ENCODE assay signal across 21 cellular contexts in genomic region chr5:157336423-157336744, GRCh38.
A peak's percentile ranks its signal among the peaks of the same experiment; 100 is the strongest.
DNase-seq lines count a peak whose midpoint lies in the region; ATAC-seq and TF ChIP-seq lines count a peak whose summit lies in the region.
"Had no signal": no experiment of that assay in that cellular context is flagged by ENCODE, and none has a peak within 500 bp of the region (broad histone marks: within the 10 kb centered on the region; RNA-seq: fewer than 3 reads in every experiment).

No MANE protein-coding gene starts in this region.

- TF ChIP-seq CTCF in fibroblast of lung (conservative IDR thresholded peaks at IDR 0.05 in 1 of 2, IDR thresholded peaks at IDR 0.05 in 1 of 2; ENCODE audit: low read depth in 1 of 2, low read length in 2 of 2) (no peak), prostate gland (IDR thresholded peaks at IDR 0.05) (no peak)

- H3K27ac ChIP-seq in GM23248 (no peak overlapping the region), fibroblast of lung (ENCODE audit: insufficient read depth, low read length) (no peak overlapping the region), prostate gland (peak overlapping the region; percentile 57 to 58)

- H3K4me3 ChIP-seq in GM23248 (no peak overlapping the region), fibroblast of lung (replicated peaks in 1 of 4; ENCODE audit: control extremely low read depth in 1 of 4, insufficient read depth in 1 of 4, low read depth in 3 of 4, low read length in 4 of 4) (no peak overlapping the region), prostate gland (no peak overlapping the region)

- H3K27me3 ChIP-seq in GM23248 (replicated peaks; ENCODE audit: insufficient read depth) (no peaks in the 10 kb centered on the region), fibroblast of lung (ENCODE audit: control insufficient read depth, insufficient read depth, low read length) (no peaks in the 10 kb centered on the region), prostate gland (replicated peaks; ENCODE audit: insufficient read depth) (no peaks in the 10 kb centered on the region)

- H3K4me2 ChIP-seq in GM23248 (ENCODE audit: unreplicated experiment) (no peak overlapping the region), fibroblast of lung (ENCODE audit: extremely low read depth, insufficient read depth, low read length) (peak overlapping the region; percentile 18)

- no peak overlapping the region for H3K9ac ChIP-seq in GM23248
- no peak overlapping the region for H3K9ac ChIP-seq in fibroblast of lung (ENCODE audit: insufficient read depth, low read length)

- H3K9me3 ChIP-seq in GM23248 (ENCODE audit: low read depth) (no peaks in the 10 kb centered on the region), fibroblast of lung (ENCODE audit: control insufficient read depth, insufficient read depth, low read depth, low read length) (no peaks in the 10 kb centered on the region), prostate gland (no peaks in the 10 kb centered on the region)

- intact Hi-C loops in prostate gland (cut with DNase I), result no loop called here

- DNase-seq in ELF-1 (ENCODE audit: low read depth, low spot score), result peak; percentile 35
- no peak for DNase-seq in GM23248
- no peak for DNase-seq in fibroblast of lung (ENCODE audit: low read depth in 2 of 2)
- no peak for DNase-seq in prostate gland (ENCODE audit: low spot score)
- DNase-seq: activated naive CD4-positive, alpha-beta T cell treated with Interleukin-2 at 50 U/mL for 16 hours; activated T-cell treated with anti-CD3 and anti-CD28 coated beads, Interleukin-2, amount 50 U/mL, for 1 hour; amygdala; CD4-positive, CD25-positive, alpha-beta regulatory T cell; kidney; mammary epithelial cell; NCI-H1105; NCI-H2029; NCI-H345; stimulated activated CD4-positive, alpha-beta T cell treated with anti-CD3 and anti-CD28 coated beads, Interleukin-12 subunit alpha, Interleukin-12 subunit beta, amount 100 ng/mL, for 4 hours; stimulated activated CD4-positive, alpha-beta T cell treated with anti-CD3 and anti-CD28 coated beads, Interleukin-4, amount 100 ng/mL, for 24 hours; stimulated activated naive CD4-positive, alpha-beta T cell had no signal

- H4K20me1 ChIP-seq in GM23248 (ENCODE audit: insufficient read depth), result no peaks in the 10 kb centered on the region
- H4K20me1 ChIP-seq in fibroblast of lung (ENCODE audit: control insufficient read depth, extremely low read depth, insufficient read depth, low read length), result no peaks in the 10 kb centered on the region

- TF ChIP-seq POLR2A in prostate gland (IDR thresholded peaks at IDR 0.05), result no peak

- H3K79me2 ChIP-seq in GM23248 (ENCODE audit: insufficient read depth) (no peaks in the 10 kb centered on the region), fibroblast of lung (ENCODE audit: control insufficient read depth, insufficient read depth, low read length) (no peaks in the 10 kb centered on the region)

- WGBS in GM23248 (ENCODE audit: low coverage in 1 of 2, low lambda C conversion rate in 2 of 2, missing lambda C conversion rate in 2 of 2), 2 experiments, result 43 to 44% methylated on average over 3 of the region's 3 CpGs
- WGBS in prostate gland, result 17% methylated on average over 3 of the region's 3 CpGs

- ATAC-seq in GM19324 (IDR thresholded peaks at IDR 0.05; ENCODE audit: low FRiP score, unreplicated experiment) (no peak), HG02973 (IDR thresholded peaks at IDR 0.05; ENCODE audit: unreplicated experiment) (no peak), GM18519 (IDR thresholded peaks at IDR 0.05; ENCODE audit: low FRiP score, unreplicated experiment) (no peak)
- ATAC-seq: activated CD4-positive, CD25-positive, alpha-beta regulatory T cell treated with anti-CD3 and anti-CD28 coated beads, Interleukin-2, amount 50 U/mL, for 24 hours; HCT116 had no signal

- H3K36me3 ChIP-seq in GM23248 (ENCODE audit: low read depth) (no peaks in the 10 kb centered on the region), fibroblast of lung (ENCODE audit: control insufficient read depth, insufficient read depth, low read length) (no peaks in the 10 kb centered on the region), prostate gland (no peaks in the 10 kb centered on the region)

- H3K9me2 ChIP-seq in GM23248 (ENCODE audit: insufficient read depth), result no peaks in the 10 kb centered on the region

- in situ Hi-C loops in GM23248 (cut with MboI), result loop anchor here (25.0 kb wide), 1 partner anchor 401 kb away; the partner anchor contains the start of genes LSM11 and THG1L

- H2AFZ ChIP-seq in GM23248 (peak overlapping the region; percentile 35; the same call in 1 of the 2 replicates), fibroblast of lung (ENCODE audit: low read length) (no peak overlapping the region)

- H3F3A ChIP-seq in GM23248 (ENCODE audit: insufficient read depth), result peaks cover 7% of the 10 kb centered on the region; the same call in 1 of the 2 replicates

- 0 out of 2 replicates have a peak, but pooled peaks cover 10% of the 10 kb centered on the region for H3K4me1 ChIP-seq in GM23248 (ENCODE audit: insufficient read depth)
- no peaks in the 10 kb centered on the region for H3K4me1 ChIP-seq in fibroblast of lung (ENCODE audit: control insufficient read depth, extremely low read depth, insufficient read depth, low read length)
- no peaks in the 10 kb centered on the region for H3K4me1 ChIP-seq in prostate gland (replicated peaks)

Comparison
In these comparisons a context has a peak if more than half of its experiments do, and no peak if none do; other contexts are left out.
1. H3K27ac ChIP-seq: peak in prostate gland (2 of 2); none in GM23248 (single experiment) and fibroblast of lung (single experiment).